ENCODE assay signal across 22 cellular contexts in genomic region chr13:47413112-47413511, GRCh38.
DNase-seq lines count a peak whose midpoint lies in the region; ATAC-seq and TF ChIP-seq lines count a peak whose summit lies in the region.
"Had no signal": no experiment of that assay in that cellular context is flagged by ENCODE, and none has a peak within 500 bp of the region (broad histone marks: within the 10 kb centered on the region; RNA-seq: fewer than 3 reads in every experiment).

No MANE protein-coding gene starts in this region.

- H3K27me3 ChIP-seq in mesenchymal stem cell (ENCODE audit: control insufficient read depth in 1 of 2, insufficient read depth in 1 of 2, low read length in 2 of 2) (no peaks in the 10 kb centered on the region), trophoblast cell (ENCODE audit: insufficient read depth, low read length) (no peaks in the 10 kb centered on the region)
- H3K27me3 ChIP-seq: BE2C had no signal

- H3K79me2 ChIP-seq in trophoblast cell (ENCODE audit: control insufficient read depth, insufficient read depth, low read length, poor library complexity) = no peaks in the 10 kb centered on the region

- H3K4me3 ChIP-seq in mesenchymal stem cell (ENCODE audit: insufficient read depth in 1 of 2, low read depth in 1 of 2, low read length in 2 of 2) (no peak overlapping the region), coronary artery (no peak overlapping the region), trophoblast cell (ENCODE audit: low read depth, low read length) (no peak overlapping the region)
- H3K4me3 ChIP-seq: PC-9 had no signal

- H3K4me2 ChIP-seq in mesenchymal stem cell (ENCODE audit: low read length, poor library complexity, severe bottlenecking) (no peak overlapping the region), trophoblast cell (ENCODE audit: low read length) (no peak overlapping the region)
- H3K4me2 ChIP-seq: PC-9 had no signal

- WGBS in mesenchymal stem cell = 97% methylated on average over 3 of the region's 3 CpGs
- no CpG with 5 or more reads among the region's 3 CpGs for WGBS in trophoblast cell (ENCODE audit: extremely low coverage, insufficient coverage, insufficient read length)

- H3K4ac ChIP-seq in mesenchymal stem cell (ENCODE audit: low read depth in 1 of 2, low read length in 2 of 2) (no peak overlapping the region), trophoblast cell (ENCODE audit: low read depth, low read length) (no peak overlapping the region)

- DNase-seq in LHCN-M2 (ENCODE audit: low read depth) (peak; percentile 28), fibroblast of gingiva (ENCODE audit: low read depth) (peak; percentile 63), mesenchymal stem cell (no peak), NCI-H1694 (lab: John Stamatoyannopoulos, UW) (no peak), WTC11 (ENCODE audit: low spot score) (no peak), coronary artery (ENCODE audit: low spot score) (no peak), trophoblast cell (no peak)
- DNase-seq: ACHN; BE2C; Calu3; CD4-positive, alpha-beta T cell; DMS53; EL; KG1; NCI-H1417 treated with DMSO at 0.1 percent for 48 hours; NCI-H1930; NCI-H226; NCI-H524 treated with DMSO at 0.1 percent for 48 hours; PC-9; SIG-M5 had no signal

- no peak overlapping the region for H2AK5ac ChIP-seq in mesenchymal stem cell (ENCODE audit: low read length, severe bottlenecking)
- no peak overlapping the region for H2AK5ac ChIP-seq in trophoblast cell (ENCODE audit: low read length)

- H2AFZ ChIP-seq in mesenchymal stem cell (ENCODE audit: low read depth, low read length) (no peak overlapping the region), trophoblast cell (ENCODE audit: insufficient read depth, low read length, poor library complexity) (no peak overlapping the region)
- H2AFZ ChIP-seq: PC-9 had no signal

- H3K4me3 Mint-ChIP-seq in WTC11 = no peak overlapping the region
- H3K4me3 Mint-ChIP-seq: CD4-positive, alpha-beta T cell had no signal

- no peak overlapping the region for H4K91ac ChIP-seq in mesenchymal stem cell (ENCODE audit: low read length)
- no peak overlapping the region for H4K91ac ChIP-seq in trophoblast cell (ENCODE audit: low read depth, low read length)

- H3K27me3 Mint-ChIP-seq in WTC11 (ENCODE audit: low read depth) = no peaks in the 10 kb centered on the region

- H3K36me3 ChIP-seq in mesenchymal stem cell (ENCODE audit: control insufficient read depth in 1 of 2, insufficient read depth in 2 of 2, low read depth in 1 of 2, low read length in 2 of 2) = no peaks in the 10 kb centered on the region
- H3K36me3 ChIP-seq in trophoblast cell (ENCODE audit: control insufficient read depth in 1 of 2, insufficient read depth in 2 of 2, low read length in 2 of 2) = no peaks in the 10 kb centered on the region
- H3K36me3 ChIP-seq: BE2C had no signal

- no peaks in the 10 kb centered on the region for H3K79me1 ChIP-seq in mesenchymal stem cell (replicated peaks; ENCODE audit: low read length, poor library complexity, severe bottlenecking)
- no peaks in the 10 kb centered on the region for H3K79me1 ChIP-seq in trophoblast cell (ENCODE audit: low read length)

- no peak overlapping the region for H2BK15ac ChIP-seq in mesenchymal stem cell (ENCODE audit: low read depth, poor library complexity, severe bottlenecking)

- H3K9me3 ChIP-seq in mesenchymal stem cell (ENCODE audit: control insufficient read depth, low read length) (no peaks in the 10 kb centered on the region), trophoblast cell (ENCODE audit: insufficient read depth, low read depth, low read length) (no peaks in the 10 kb centered on the region)
- H3K9me3 ChIP-seq: BE2C had no signal

- H3K36me3 Mint-ChIP-seq in WTC11 = no peaks in the 10 kb centered on the region

- H2BK5ac ChIP-seq in mesenchymal stem cell (ENCODE audit: low read depth, low read length, poor library complexity, severe bottlenecking) (no peak overlapping the region), trophoblast cell (ENCODE audit: low read depth, low read length, poor library complexity) (no peak overlapping the region)

- no peak for ATAC-seq in WTC11
- ATAC-seq: HepG2 had no signal

- H3K27ac ChIP-seq in mesenchymal stem cell (ENCODE audit: low read length, poor library complexity, severe bottlenecking) (no peak overlapping the region), coronary artery (no peak overlapping the region), trophoblast cell (ENCODE audit: low read depth, low read length) (no peak overlapping the region)
- H3K27ac ChIP-seq: PC-9, RWPE1 had no signal

- H3K23ac ChIP-seq in mesenchymal stem cell (ENCODE audit: low read length in 2 of 2) = no peak overlapping the region
- no peak overlapping the region for H3K23ac ChIP-seq in trophoblast cell (ENCODE audit: low read length)

- POLR2A ChIA-PET in WTC11 (lab: Charles Lee) = no interaction called here

- H3K9me3 Mint-ChIP-seq in WTC11 = no peaks in the 10 kb centered on the region
- H3K9me3 Mint-ChIP-seq: CD4-positive, alpha-beta T cell had no signal

- peaks cover 7% of the 10 kb centered on the region for H3K4me1 Mint-ChIP-seq in WTC11

- peaks cover 1% of the 10 kb centered on the region for H3K4me1 ChIP-seq in mesenchymal stem cell (ENCODE audit: control insufficient read depth, insufficient read depth, low read depth, low read length)
- no peaks in the 10 kb centered on the region for H3K4me1 ChIP-seq in trophoblast cell (ENCODE audit: control insufficient read depth in 1 of 2, insufficient read depth in 2 of 2, low read length in 2 of 2)
- H3K4me1 ChIP-seq: BE2C had no signal

- H2BK12ac ChIP-seq in mesenchymal stem cell (ENCODE audit: low read length in 2 of 2) (no peak overlapping the region), trophoblast cell (ENCODE audit: low read length) (no peak overlapping the region)

- H3K27ac Mint-ChIP-seq in WTC11 = no peak overlapping the region
- H3K27ac Mint-ChIP-seq: CD4-positive, alpha-beta T cell had no signal

- H2BK120ac ChIP-seq in mesenchymal stem cell (ENCODE audit: low read depth, low read length) = no peak overlapping the region
- no peak overlapping the region for H2BK120ac ChIP-seq in trophoblast cell (ENCODE audit: insufficient read depth, low read length, poor library complexity)

- CTCF ChIA-PET in WTC11 (lab: Charles Lee) = no interaction called here

- no peak overlapping the region for H3K14ac ChIP-seq in mesenchymal stem cell (ENCODE audit: low read length in 2 of 2)
- no peak overlapping the region for H3K14ac ChIP-seq in trophoblast cell (ENCODE audit: low read length)

- no peak overlapping the region for H3K18ac ChIP-seq in mesenchymal stem cell (ENCODE audit: low read depth in 1 of 2, low read length in 2 of 2)
- no peak overlapping the region for H3K18ac ChIP-seq in trophoblast cell (ENCODE audit: low read length)

- H4K12ac ChIP-seq in trophoblast cell (ENCODE audit: low read depth, low read length) = no peak overlapping the region

- TF ChIP-seq CTCF in WTC11 (IDR thresholded peaks at IDR 0.05) (no peak), coronary artery (IDR thresholded peaks at IDR 0.05) (no peak)

- H4K8ac ChIP-seq in mesenchymal stem cell (ENCODE audit: low read length) = no peak overlapping the region
- H4K8ac ChIP-seq in trophoblast cell (ENCODE audit: low read depth, low read length) = no peak overlapping the region

- H3K9ac ChIP-seq in mesenchymal stem cell (ENCODE audit: low read length) (peak overlapping the region; percentile 79), trophoblast cell (ENCODE audit: low read length) (no peak overlapping the region)

TF ChIP-seq in WTC11, 78 proteins besides CTCF, POLR2A, EP300 and RAD21 (continues in another document):
- no peak for TF ChIP-seq NFE2L1 (CRISPR knock-in tag; IDR thresholded peaks at IDR 0.05)
- TF ChIP-seq SP1 (CRISPR knock-in tag; conservative IDR thresholded peaks at IDR 0.05) = no peak
- TF ChIP-seq AR (CRISPR knock-in tag; IDR thresholded peaks at IDR 0.05) = no peak
- TF ChIP-seq HMGXB4 (CRISPR knock-in tag; IDR thresholded peaks at IDR 0.05) = no peak
- no peak for TF ChIP-seq ZNF423 (CRISPR knock-in tag; IDR thresholded peaks at IDR 0.05)

Comparison
In these comparisons a context has a peak if more than half of its experiments do, and no peak if none do; other contexts are left out.
1. DNase-seq: peak in LHCN-M2 (single experiment) and fibroblast of gingiva (single experiment); none in mesenchymal stem cell (single experiment), NCI-H1694 (single experiment), WTC11 (single experiment), coronary artery (single experiment) and trophoblast cell (0 of 2).